31 cellular contexts compared by ENCODE assay signal in the genomic region with DNA sequence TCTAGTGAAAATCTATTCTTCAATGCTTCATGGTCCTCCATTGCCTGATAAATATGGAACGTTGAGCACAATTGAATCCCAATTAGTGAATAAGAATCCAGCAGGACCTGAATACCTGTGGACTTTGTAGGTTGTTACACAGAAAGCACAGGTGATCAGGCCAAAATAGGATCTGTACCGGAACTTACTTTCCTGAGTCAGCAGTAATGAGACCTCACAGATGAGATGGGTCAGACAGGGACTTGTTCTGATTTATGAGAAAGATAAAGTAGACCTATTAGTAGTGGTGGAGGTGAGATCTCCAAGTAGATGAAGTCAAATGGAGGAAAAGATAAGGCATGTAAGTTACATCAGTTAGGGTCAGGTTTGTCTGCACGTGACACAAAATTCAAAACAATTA.
"Had no signal": no experiment of that assay in that cellular context is flagged by ENCODE, and none has a peak within 500 bp of the region (broad histone marks: within the 10 kb centered on the region; RNA-seq: fewer than 3 reads in every experiment).

No MANE protein-coding gene starts in this region.

- H3K4me2 ChIP-seq: neural progenitor cell, smooth muscle cell had no signal

- H3K9ac ChIP-seq: neural progenitor cell, parathyroid adenoma had no signal

- H3K36me3 ChIP-seq: neural progenitor cell, ovary, spleen, suprapubic skin, tibial artery, transverse colon, upper lobe of right lung, uterus had no signal

- H3K4me1 ChIP-seq: neural progenitor cell, parathyroid adenoma, psoas muscle, spleen, suprapubic skin, testis, tibial artery, transverse colon, upper lobe of right lung, uterus had no signal

- H3K27me3 Mint-ChIP-seq: progenitor cell of endocrine pancreas; stimulated activated memory B cell treated with anti-CD40 and anti-IgM and Interleukin-4, amounts not matched to agents 10 μg/mL and 1 μg/mL and 100 μg/mL, for 72 hours; stimulated activated naive CD8-positive, alpha-beta T cell treated with anti-CD3 and anti-CD28 coated beads, Interleukin-15, amount 100 ng/mL, for 72 hours had no signal

- H3K9me3 ChIP-seq: ovary, psoas muscle, suprapubic skin, testis, tibial artery, transverse colon, upper lobe of right lung, uterus had no signal

- ATAC-seq: natural killer cell; psoas muscle; sciatic nerve; stimulated activated memory B cell treated with anti-CD40 and anti-IgM and Interleukin-4, amounts not matched to agents 10 μg/mL and 1 μg/mL and 100 μg/mL, for 72 hours; stimulated activated naive CD8-positive, alpha-beta T cell treated with anti-CD3 and anti-CD28 coated beads, Interleukin-15, amount 100 ng/mL, for 72 hours; stimulated activated naive CD8-positive, alpha-beta T cell treated with anti-CD3 and anti-CD28 coated beads, Interleukin-15, Interleukin-2, amounts not matched to agents 100 U/mL and 50 U/mL, for 24 hours; upper lobe of right lung had no signal

- H3K27me3 ChIP-seq: neural progenitor cell, ovary, spleen, suprapubic skin, testis, tibial artery, transverse colon, upper lobe of right lung, uterus had no signal

- H3K27ac ChIP-seq: neural progenitor cell, ovary, parathyroid adenoma, psoas muscle, skin epidermis, spleen, suprapubic skin, testis, tibial artery, transverse colon, upper lobe of right lung, uterus had no signal

- H3K27ac Mint-ChIP-seq: natural killer cell; neural progenitor cell; progenitor cell of endocrine pancreas; stimulated activated memory B cell treated with anti-CD40 and anti-IgM and Interleukin-4, amounts not matched to agents 10 μg/mL and 1 μg/mL and 100 μg/mL, for 72 hours; stimulated activated naive CD8-positive, alpha-beta T cell treated with anti-CD3 and anti-CD28 coated beads, Interleukin-15, amount 100 ng/mL, for 72 hours; type B pancreatic cell had no signal

- H3K4me3 ChIP-seq: neural progenitor cell, ovary, psoas muscle, skin epidermis, smooth muscle cell, spleen, suprapubic skin, testis, tibial artery, transverse colon, upper lobe of right lung, uterus had no signal

- H3K36me3 Mint-ChIP-seq: natural killer cell; neural progenitor cell; stimulated activated memory B cell treated with anti-CD40 and anti-IgM and Interleukin-4, amounts not matched to agents 10 μg/mL and 1 μg/mL and 100 μg/mL, for 72 hours; type B pancreatic cell had no signal

- H2AFZ ChIP-seq: neural progenitor cell, parathyroid adenoma had no signal

- DNase-seq: natural killer cell; occipital lobe; ovary; posterior cingulate gyrus; psoas muscle; right cardiac atrium; spleen; stimulated activated CD4-positive, alpha-beta T cell treated with anti-CD3 and anti-CD28 coated beads, Interleukin-12 subunit alpha, Interleukin-12 subunit beta, amount 100 ng/mL, for 4 hours; stimulated activated CD4-positive, alpha-beta T cell treated with anti-CD3 and anti-CD28 coated beads, Interleukin-1b, Interleukin-23, amount 100 ng/mL, for 48 hours; stimulated activated CD4-positive, alpha-beta T cell treated with anti-CD3 and anti-CD28 coated beads, Interleukin-4, amount 100 ng/mL, for 1 hour; stimulated activated CD4-positive, alpha-beta T cell treated with anti-CD3 and anti-CD28 coated beads, Interleukin-4, amount 100 ng/mL, for 4 hours; stimulated activated CD8-positive, alpha-beta memory T cell treated with anti-CD3 and anti-CD28 coated beads, Interleukin-4, amount 100 ng/mL, for 48 hours; stimulated activated naive CD4-positive, alpha-beta T cell; stimulated activated naive CD8-positive, alpha-beta T cell treated with anti-CD3 and anti-CD28 coated beads, Interleukin-15, amount 100 ng/mL, for 72 hours; stimulated activated naive CD8-positive, alpha-beta T cell treated with anti-CD3 and anti-CD28 coated beads, Interleukin-15, Interleukin-2, amounts not matched to agents 100 U/mL and 50 U/mL, for 24 hours; substantia nigra; testis; tibial artery; transverse colon; upper lobe of right lung; uterus had no signal

- H3K4me3 Mint-ChIP-seq: natural killer cell; nephron; neural progenitor cell; stimulated activated memory B cell treated with anti-CD40 and anti-IgM and Interleukin-4, amounts not matched to agents 10 μg/mL and 1 μg/mL and 100 μg/mL, for 72 hours; stimulated activated naive CD8-positive, alpha-beta T cell treated with anti-CD3 and anti-CD28 coated beads, Interleukin-15, amount 100 ng/mL, for 72 hours; type B pancreatic cell had no signal

- H3K9me3 Mint-ChIP-seq: neural progenitor cell, type B pancreatic cell had no signal

- H3K79me2 ChIP-seq: parathyroid adenoma had no signal

- H3K4me1 Mint-ChIP-seq: natural killer cell; neural progenitor cell; stimulated activated memory B cell treated with anti-CD40 and anti-IgM and Interleukin-4, amounts not matched to agents 10 μg/mL and 1 μg/mL and 100 μg/mL, for 72 hours; stimulated activated naive CD8-positive, alpha-beta T cell treated with anti-CD3 and anti-CD28 coated beads, Interleukin-15, amount 100 ng/mL, for 72 hours had no signal
